In genomic region chr12:54352891-54353874, GRCh38 we compare ENCODE assay signal across 1 cellular context.
TF ChIP-seq lines count a peak whose summit lies in the region.

No MANE protein-coding gene starts in this region.

TF ChIP-seq in K562, 482 proteins besides CTCF, POLR2A, EP300 and RAD21 (continues in another document):
- TF ChIP-seq CBFA2T3 (IDR thresholded peaks at IDR 0.05) = peak; percentile 39
- no peak for TF ChIP-seq RBFOX2 (IDR thresholded peaks at IDR 0.05; ENCODE audit: low read depth, low read length)
- TF ChIP-seq CREB3 (tag; conservative IDR thresholded peaks at IDR 0.05; ENCODE audit: low read depth) = no peak
- peak; percentile 18; the same call in 1 of the 2 replicates for TF ChIP-seq DPF2 (IDR thresholded peaks at IDR 0.05)
- TF ChIP-seq ETS2 (tag; IDR thresholded peaks at IDR 0.05; ENCODE audit: borderline replicate concordance, poor library complexity, severe bottlenecking) = no peak
- TF ChIP-seq NFE2 (IDR thresholded peaks at IDR 0.05; ENCODE audit: low read depth) = no peak
- peak; percentile 30; the same call in 1 of the 2 replicates for TF ChIP-seq ARID1B (IDR thresholded peaks at IDR 0.05)
- TF ChIP-seq E2F6 (IDR thresholded peaks at IDR 0.05; ENCODE audit: borderline replicate concordance in 1 of 2, extremely low read depth in 1 of 2, insufficient read depth in 1 of 2, insufficient read length in 1 of 2, low read depth in 1 of 2, low read length in 1 of 2, poor library complexity in 1 of 2, severe bottlenecking in 1 of 2) = no peak
- TF ChIP-seq PRDM10 (IDR thresholded peaks at IDR 0.05; ENCODE audit: partially characterized antibody) = peak; percentile 65
- TF ChIP-seq CCNT2 (IDR thresholded peaks at IDR 0.05; ENCODE audit: borderline replicate concordance, extremely low read depth, insufficient read length, low read depth, low read length) = no peak
- TF ChIP-seq ZNF740 (CRISPR knock-in tag; IDR thresholded peaks at IDR 0.05) = 0 out of 2 replicates have a peak, but pooled peaks have one; percentile 36
- no peak for TF ChIP-seq ZNF740 (tag; IDR thresholded peaks at IDR 0.05)
- TF ChIP-seq GATAD2B (IDR thresholded peaks at IDR 0.05; ENCODE audit: borderline replicate concordance) = no peak
- TF ChIP-seq STAT5B (CRISPR knock-in tag; IDR thresholded peaks at IDR 0.05) = no peak
- no peak for TF ChIP-seq CLOCK (CRISPR knock-in tag; IDR thresholded peaks at IDR 0.05; ENCODE audit: borderline replicate concordance)
- TF ChIP-seq SIRT6 (IDR thresholded peaks at IDR 0.05; ENCODE audit: low read depth, low read length) = no peak
- peak; percentile 14; the same call in 1 of the 2 replicates for TF ChIP-seq SMARCE1 (IDR thresholded peaks at IDR 0.05)
- TF ChIP-seq HMBOX1 (IDR thresholded peaks at IDR 0.05) = peak; percentile 46; the same call in 1 of the 2 replicates
- no peak for TF ChIP-seq ZBTB11 (CRISPR knock-in tag; IDR thresholded peaks at IDR 0.05)
- no peak for TF ChIP-seq KHSRP (IDR thresholded peaks at IDR 0.05)
- 0 out of 4 replicates have a peak, but pooled peaks of 1 of the 2 experiments have one; percentile 6 for TF ChIP-seq RCOR1 (IDR thresholded peaks at IDR 0.05; ENCODE audit: borderline replicate concordance in 1 of 2, low read depth in 2 of 2, low read length in 2 of 2)
- peak; percentile 16; the same call in 1 of the 2 replicates for TF ChIP-seq PKNOX1 (IDR thresholded peaks at IDR 0.05)
- 0 out of 2 replicates have a peak, but pooled peaks have one; percentile 16 for TF ChIP-seq EHMT2 (IDR thresholded peaks at IDR 0.05)
- peak; percentile 54; the same call in 1 of the 2 replicates for TF ChIP-seq EGR1 (conservative IDR thresholded peaks at IDR 0.05)
- no peak for TF ChIP-seq TFAM (CRISPR knock-in tag; conservative IDR thresholded peaks at IDR 0.05)
- no peak for TF ChIP-seq BCLAF1 (IDR thresholded peaks at IDR 0.05; ENCODE audit: borderline replicate concordance in 1 of 2, control insufficient read depth in 1 of 2, low read depth in 2 of 2, low read length in 1 of 2)
- 0 out of 2 replicates have a peak, but pooled peaks have one; percentile 11 for TF ChIP-seq GATAD2A (IDR thresholded peaks at IDR 0.05)
- TF ChIP-seq JUN (IDR thresholded peaks at IDR 0.05; ENCODE audit: borderline replicate concordance, low read depth, low read length) = peak; percentile 66; the same call in 1 of the 2 replicates
- no peak for TF ChIP-seq JUN (CRISPR knock-in tag; IDR thresholded peaks at IDR 0.05; ENCODE audit: borderline replicate concordance)
- TF ChIP-seq CREM (IDR thresholded peaks at IDR 0.05; ENCODE audit: low read depth) = peak; percentile 14; the same call in 1 of the 2 replicates
- no peak for TF ChIP-seq NR2C2 (CRISPR knock-in tag; IDR thresholded peaks at IDR 0.05)
- peak; percentile 38; the same call in 1 of the 2 replicates for TF ChIP-seq NR2C2 (tag; IDR thresholded peaks at IDR 0.05)
- peak; percentile 79 for TF ChIP-seq JUND (IDR thresholded peaks at IDR 0.05; ENCODE audit: borderline replicate concordance, low read depth, low read length)
- peak; percentile 54; the same call in 1 of the 3 replicates for TF ChIP-seq JUND (tag; IDR thresholded peaks at IDR 0.05; ENCODE audit: borderline replicate concordance, low read depth, low read length)
- no peak for TF ChIP-seq NONO (IDR thresholded peaks at IDR 0.05; ENCODE audit: low read depth in 2 of 2, low read length in 1 of 2)
- TF ChIP-seq ATF3 (IDR thresholded peaks at IDR 0.05) = peak; percentile 86
- TF ChIP-seq ATF3 (CRISPR knock-in tag; conservative IDR thresholded peaks at IDR 0.05) = no peak
- no peak for TF ChIP-seq SNRNP70 (optimal IDR thresholded peaks at IDR 0.05; ENCODE audit: low read depth, low read length)
- TF ChIP-seq ZNF785 (CRISPR knock-in tag; IDR thresholded peaks at IDR 0.05) = no peak
- no peak for TF ChIP-seq CTBP1 (IDR thresholded peaks at IDR 0.05; ENCODE audit: borderline replicate concordance)
- 0 out of 2 replicates have a peak, but pooled peaks have one; percentile 5 for TF ChIP-seq CBFA2T2 (conservative IDR thresholded peaks at IDR 0.05)
- no peak for TF ChIP-seq SAFB2 (IDR thresholded peaks at IDR 0.05; ENCODE audit: borderline replicate concordance, low read depth, low read length, severe bottlenecking)
